24 cellular contexts compared by ENCODE assay signal in the genomic region with DNA sequence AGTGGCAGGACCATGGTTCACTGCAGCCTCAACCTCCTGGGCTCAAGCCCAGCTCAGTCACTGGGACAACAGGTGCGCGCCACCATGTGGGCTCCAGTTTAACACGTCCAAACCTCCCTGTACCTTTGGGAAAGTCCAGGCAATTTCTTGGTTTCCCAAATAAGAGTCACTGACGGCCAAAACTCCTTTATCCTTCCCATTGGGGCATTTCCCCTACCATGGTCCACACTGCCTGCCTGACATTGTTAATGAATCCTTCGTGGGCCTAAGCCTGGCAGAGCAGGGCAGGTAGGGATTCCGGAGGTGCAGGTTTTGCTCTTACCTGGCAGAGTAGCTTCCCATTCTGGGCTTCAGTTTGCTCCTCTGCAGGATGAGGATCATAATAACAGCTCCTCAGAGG.
DNase-seq lines count a peak whose midpoint lies in the region; ATAC-seq, FAIRE-seq and TF ChIP-seq lines count a peak whose summit lies in the region.
"Had no signal": no experiment of that assay in that cellular context is flagged by ENCODE, and none has a peak within 500 bp of the region (broad histone marks: within the 10 kb centered on the region; RNA-seq: fewer than 3 reads in every experiment).

No MANE protein-coding gene starts in this region.

- peak overlapping the region; percentile 68; the same call in 1 of the 2 replicates for H3K9ac ChIP-seq in GM12878 (ENCODE audit: control insufficient read depth, insufficient read depth, low read length)
- H3K9ac ChIP-seq: parathyroid adenoma had no signal

- no peaks in the 10 kb centered on the region for H3K9me3 Mint-ChIP-seq in activated naive CD4-positive, alpha-beta T cell treated with anti-CD3 and anti-CD28 coated beads, Interleukin-2, amount 10 ng/mL, durations not matched to agents 7 days and 5 days
- no peaks in the 10 kb centered on the region for H3K9me3 Mint-ChIP-seq in T-cell
- peaks cover 4 to 6% of the 10 kb centered on the region in 2 donors for H3K9me3 Mint-ChIP-seq in stimulated activated naive B cell treated with anti-CD40 and anti-IgM and Interleukin-4, amounts not matched to agents 10 μg/mL and 1 μg/mL and 100 μg/mL, for 72 hours
- H3K9me3 Mint-ChIP-seq: T-helper 1 cell treated with Interleukin-12 subunit alpha and Interleukin-12 subunit beta and Interleukin-4 antibody, amounts not matched to agents 30 μg/mL and 1 μg/mL, for 36 hours had no signal

- CTCF ChIA-PET in activated naive CD4-positive, alpha-beta T cell treated with anti-CD3 and anti-CD28 coated beads, Interleukin-2, amount 10 ng/mL, durations not matched to agents 7 days and 5 days (lab: Charles Lee): interaction anchor here (0.9 to 11.8 kb wide), 29 partner anchors 10 to 565 kb away, joined by 3 to 328 read pairs (median 6); partner anchors contain the start of genes GPR183 and UBAC2
- CTCF ChIA-PET in T-cell (lab: Charles Lee) (interaction anchor here (0.5 to 5.6 kb wide), 41 partner anchors 10 to 890 kb away, joined by 3 to 195 read pairs (median 6); partner anchors contain the start of genes GPR18 (in 1 of the 2) and GPR183 (in 1 of the 2)), GM12878 (lab: Yijun Ruan, JAX) (interaction anchor here (0.7 to 11.8 kb wide), 24 partner anchors 10 to 259 kb away, joined by 3 to 577 read pairs (median 12); partner anchors contain the start of gene TM9SF2)

- intact Hi-C loops in GM12878 (cut with micrococcal nuclease; ENCODE audit: unreplicated experiment) (no loop called here), Right ventricle myocardium superior (cut with DNase I) (loop anchor here (5.0 kb wide), 1 partner anchor 168 kb away; no protein-coding TSS in a partner anchor)

- no peak for TF ChIP-seq POLR2A in GM12878 (IDR thresholded peaks at IDR 0.05; ENCODE audit: low read depth, low read length)

- TF ChIP-seq EP300 in GM12878 (IDR thresholded peaks at IDR 0.05; ENCODE audit: borderline replicate concordance in 1 of 2, control insufficient read depth in 1 of 2, low read depth in 2 of 2, low read length in 2 of 2): no peak

- DNase-seq in activated naive CD4-positive, alpha-beta T cell treated with anti-CD3 and anti-CD28 coated beads, Interleukin-2, amount 10 ng/mL, durations not matched to agents 7 days and 5 days: no peak
- DNase-seq in activated naive CD4-positive, alpha-beta T cell treated with Interleukin-2 at 50 U/mL for 16 hours: no peak
- DNase-seq in T-cell (no peak), GM12878 (ENCODE audit: low read depth, low spot score) (no peak), Right ventricle myocardium superior (no peak)
- no peak for DNase-seq in stimulated activated naive B cell treated with anti-CD40 and anti-IgM and Interleukin-4, amounts not matched to agents 10 μg/mL and 1 μg/mL and 100 μg/mL, for 72 hours
- DNase-seq in NK-92 treated with Interleukin-12 subunit alpha and Interleukin-12 subunit beta, amount 100 ng/mL, for 24 hours (lab: John Stamatoyannopoulos, UW): no peak
- DNase-seq: GDM1, Karpas-422, left cardiac atrium, NCI-H1930, NCI-H345, nephron progenitor cell, PC-3, thyroid gland had no signal

- H3K4me1 ChIP-seq in GM12878 (ENCODE audit: control insufficient read depth, insufficient read depth, low read length): peaks cover 63% of the 10 kb centered on the region
- H3K4me1 ChIP-seq: parathyroid adenoma, thyroid gland had no signal

- H3K27me3 ChIP-seq in GM12878 (replicated peaks in 1 of 2; ENCODE audit: control insufficient read depth in 2 of 2, insufficient read depth in 2 of 2, low read length in 1 of 2): peaks cover 2 to 4% of the 10 kb centered on the region in 2 experiments; a peak in 2 of 4 replicates
- H3K27me3 ChIP-seq: thyroid gland had no signal

- 0 out of 6 replicates have a peak, but pooled peaks of 1 of the 3 experiments have one; percentile 10 for TF ChIP-seq CTCF in GM12878 (IDR thresholded peaks at IDR 0.05 in 2 of 3, conservative IDR thresholded peaks at IDR 0.05 in 1 of 3; ENCODE audit: control insufficient read depth in 2 of 3, extremely low read depth in 1 of 3, insufficient read depth in 1 of 3, low read depth in 3 of 3, low read length in 3 of 3)

- H3K36me3 Mint-ChIP-seq in activated naive CD4-positive, alpha-beta T cell treated with anti-CD3 and anti-CD28 coated beads, Interleukin-2, amount 10 ng/mL, durations not matched to agents 7 days and 5 days: no peaks in the 10 kb centered on the region
- H3K36me3 Mint-ChIP-seq in T-cell: no peaks in the 10 kb centered on the region
- peaks cover 4 to 12% of the 10 kb centered on the region in 2 donors for H3K36me3 Mint-ChIP-seq in stimulated activated naive B cell treated with anti-CD40 and anti-IgM and Interleukin-4, amounts not matched to agents 10 μg/mL and 1 μg/mL and 100 μg/mL, for 72 hours

- TF ChIP-seq RAD21 in GM12878 (IDR thresholded peaks at IDR 0.05; ENCODE audit: insufficient read depth, low read depth, low read length): no peak

- H3K79me2 ChIP-seq in GM12878 (ENCODE audit: control insufficient read depth, insufficient read depth, low read length): peaks cover 23% of the 10 kb centered on the region
- H3K79me2 ChIP-seq: parathyroid adenoma had no signal

- H3K27ac Mint-ChIP-seq in activated naive CD4-positive, alpha-beta T cell treated with anti-CD3 and anti-CD28 coated beads, Interleukin-2, amount 10 ng/mL, durations not matched to agents 7 days and 5 days: peak overlapping the region; percentile 86
- peak overlapping the region; percentile 87 to 95 for H3K27ac Mint-ChIP-seq in T-cell
- peak overlapping the region; percentile 81 for H3K27ac Mint-ChIP-seq in stimulated activated naive B cell treated with anti-CD40 and anti-IgM and Interleukin-4, amounts not matched to agents 10 μg/mL and 1 μg/mL and 100 μg/mL, for 72 hours
- H3K27ac Mint-ChIP-seq: nephron progenitor cell had no signal

- WGBS in GM12878 (ENCODE audit: insufficient coverage, insufficient replicate concordance, low lambda C conversion rate, missing lambda C conversion rate): 66% methylated on average over 6 of the region's 6 CpGs

- no TSS peak for BruUV-seq in GM12878 (replicated peaks; lab: Mats Ljungman, UMichigan)

- H3K4me3 Mint-ChIP-seq in activated naive CD4-positive, alpha-beta T cell treated with anti-CD3 and anti-CD28 coated beads, Interleukin-2, amount 10 ng/mL, durations not matched to agents 7 days and 5 days: no peak overlapping the region
- H3K4me3 Mint-ChIP-seq in T-cell: peak overlapping the region in 1 of 3 donors; percentile 84
- no peak overlapping the region for H3K4me3 Mint-ChIP-seq in stimulated activated naive B cell treated with anti-CD40 and anti-IgM and Interleukin-4, amounts not matched to agents 10 μg/mL and 1 μg/mL and 100 μg/mL, for 72 hours
- H3K4me3 Mint-ChIP-seq: nephron progenitor cell had no signal

- no peak for FAIRE-seq in GM12878 (lab: Jason Lieb, UNC)
- FAIRE-seq: colon, endometrium, H54, HTR-8/SVneo had no signal

- H3K4me3 ChIP-seq in GM12878: no peak overlapping the region; the same call in 1 of the 2 replicates
- H3K4me3 ChIP-seq: thyroid gland had no signal

- H3K27ac ChIP-seq in GM12878 (ENCODE audit: control insufficient read depth, insufficient read depth): peak overlapping the region; percentile 99
- H3K27ac ChIP-seq: parathyroid adenoma, thyroid gland, VCaP had no signal

- RAD21 ChIA-PET in GM12878 (lab: Charles Lee; ENCODE audit: unreplicated experiment): interaction anchor here (0.7 to 8.6 kb wide), 26 partner anchors 10 to 165 kb away, joined by 3 to 293 read pairs (median 4); partner anchors contain the start of gene GPR183

- no peak overlapping the region for H2AFZ ChIP-seq in GM12878 (ENCODE audit: control insufficient read depth, low read depth, low read length)
- H2AFZ ChIP-seq: parathyroid adenoma had no signal

- H3K9me3 ChIP-seq in GM12878 (replicated peaks; ENCODE audit: control insufficient read depth, insufficient read depth, low read length): peaks cover 6% of the 10 kb centered on the region; the same call in 2 of the 3 replicates
- H3K9me3 ChIP-seq: thyroid gland had no signal

- ATAC-seq in T-cell (replicated peaks in 1 of 4) (no peak), GM12878 (no peak), HG03342 (IDR thresholded peaks at IDR 0.05; ENCODE audit: unreplicated experiment) (no peak), Right ventricle myocardium superior (ENCODE audit: poor library complexity) (no peak)
- ATAC-seq in stimulated activated naive B cell treated with anti-CD40 and anti-IgM and Interleukin-4, amounts not matched to agents 10 μg/mL and 1 μg/mL and 100 μg/mL, for 72 hours (replicated peaks): no peak
- ATAC-seq: left cardiac atrium, PC-3, sciatic nerve had no signal

- SMC1A ChIA-PET in GM12878 (lab: Charles Lee; ENCODE audit: uncharacterized antibody, unreplicated experiment): interaction anchor here (0.7 to 8.7 kb wide), 25 partner anchors 13 to 259 kb away, joined by 3 to 300 read pairs (median 9); no protein-coding TSS in a partner anchor

- H3K4me1 Mint-ChIP-seq in activated naive CD4-positive, alpha-beta T cell treated with anti-CD3 and anti-CD28 coated beads, Interleukin-2, amount 10 ng/mL, durations not matched to agents 7 days and 5 days: peaks cover 82% of the 10 kb centered on the region
- peaks cover 64 to 68% (median 66%) of the 10 kb centered on the region in 3 donors for H3K4me1 Mint-ChIP-seq in T-cell
- peaks cover 56 to 82% of the 10 kb centered on the region in 2 donors for H3K4me1 Mint-ChIP-seq in stimulated activated naive B cell treated with anti-CD40 and anti-IgM and Interleukin-4, amounts not matched to agents 10 μg/mL and 1 μg/mL and 100 μg/mL, for 72 hours

- H4K20me1 ChIP-seq in GM12878 (ENCODE audit: control insufficient read depth, insufficient read depth): no peaks in the 10 kb centered on the region

- H3K27me3 Mint-ChIP-seq in activated naive CD4-positive, alpha-beta T cell treated with anti-CD3 and anti-CD28 coated beads, Interleukin-2, amount 10 ng/mL, durations not matched to agents 7 days and 5 days: peaks cover 14% of the 10 kb centered on the region
- H3K27me3 Mint-ChIP-seq in T-cell: no peaks in the 10 kb centered on the region
- H3K27me3 Mint-ChIP-seq in stimulated activated naive B cell treated with anti-CD40 and anti-IgM and Interleukin-4, amounts not matched to agents 10 μg/mL and 1 μg/mL and 100 μg/mL, for 72 hours: no peaks in the 10 kb centered on the region

- POLR2A ChIA-PET in T-cell (lab: Charles Lee) (interaction anchor here (0.5 to 1.6 kb wide), 12 partner anchors 15 to 179 kb away, joined by 3 to 18 read pairs (median 3); partner anchors contain the start of gene GPR183 (in 1 of the 2)), GM12878 (lab: Charles Lee) (interaction anchor here (0.7 to 4.5 kb wide), 18 partner anchors 9 to 166 kb away, joined by 3 to 26 read pairs (median 6); partner anchors contain the start of gene GPR183)

- H3K36me3 ChIP-seq in GM12878 (ENCODE audit: control insufficient read depth in 2 of 2, insufficient read depth in 2 of 2, low read length in 1 of 2): no peaks in the 10 kb centered on the region
- H3K36me3 ChIP-seq: thyroid gland had no signal

- H3K4me2 ChIP-seq in GM12878 (ENCODE audit: control insufficient read depth, insufficient read depth): peak overlapping the region; percentile 73

- in situ Hi-C loops in GM12878 (cut with MboI): loop anchor here (5.0 kb wide), 3 partner anchors 48 to 258 kb away; no protein-coding TSS in a partner anchor

TF ChIP-seq in GM12878, 131 proteins besides CTCF, POLR2A, EP300 and RAD21 (continues in another document):
- no peak for TF ChIP-seq NFXL1 (IDR thresholded peaks at IDR 0.05; ENCODE audit: borderline replicate concordance)
- no peak for TF ChIP-seq SMAD5 (IDR thresholded peaks at IDR 0.05; ENCODE audit: low read depth)
